Comparison of ENCODE assay signal across 1 cellular context in the genomic region with DNA sequence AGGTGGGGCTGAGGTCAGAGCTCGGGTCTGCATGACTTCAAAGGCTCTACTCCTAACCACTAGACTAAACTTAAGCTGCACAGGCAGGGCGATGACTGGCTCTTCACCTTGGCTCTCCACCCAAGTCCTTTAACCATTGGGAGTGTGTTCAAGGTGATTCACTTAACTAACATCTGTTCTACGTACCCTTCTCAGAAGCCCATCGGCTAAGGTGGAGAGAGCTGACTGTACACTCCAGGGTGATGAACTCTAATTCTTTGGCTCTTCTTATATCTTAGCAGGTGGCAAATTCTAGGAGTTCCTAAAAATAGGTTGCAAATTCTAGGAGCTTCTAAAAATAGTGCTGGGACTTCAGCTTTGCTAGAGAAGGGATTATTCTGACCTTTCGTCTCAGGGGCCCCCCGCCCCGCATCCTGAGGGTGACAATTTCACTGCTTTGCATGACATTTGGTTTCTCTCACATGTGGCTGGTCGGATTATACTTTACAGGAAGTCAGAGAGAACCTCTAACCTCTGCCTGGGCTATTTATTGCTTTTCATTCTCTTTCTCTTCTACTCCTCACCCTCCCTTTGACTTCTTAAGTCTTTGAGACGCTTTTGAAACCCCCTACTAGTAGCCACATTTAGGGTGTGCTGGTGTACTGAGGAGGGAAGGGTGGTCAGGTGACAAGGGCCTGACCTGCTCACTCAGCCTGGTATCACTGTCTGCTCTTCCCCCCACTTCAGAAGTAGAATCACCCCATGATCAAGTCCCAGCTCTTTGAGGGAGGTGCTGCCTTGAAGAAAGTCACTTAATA.
TF ChIP-seq lines count a peak whose summit lies in the region.

No MANE protein-coding gene starts in this region.

TF ChIP-seq in K562, 482 proteins besides CTCF, POLR2A, EP300 and RAD21 (continued from another document):
- TF ChIP-seq, protein P1, sequence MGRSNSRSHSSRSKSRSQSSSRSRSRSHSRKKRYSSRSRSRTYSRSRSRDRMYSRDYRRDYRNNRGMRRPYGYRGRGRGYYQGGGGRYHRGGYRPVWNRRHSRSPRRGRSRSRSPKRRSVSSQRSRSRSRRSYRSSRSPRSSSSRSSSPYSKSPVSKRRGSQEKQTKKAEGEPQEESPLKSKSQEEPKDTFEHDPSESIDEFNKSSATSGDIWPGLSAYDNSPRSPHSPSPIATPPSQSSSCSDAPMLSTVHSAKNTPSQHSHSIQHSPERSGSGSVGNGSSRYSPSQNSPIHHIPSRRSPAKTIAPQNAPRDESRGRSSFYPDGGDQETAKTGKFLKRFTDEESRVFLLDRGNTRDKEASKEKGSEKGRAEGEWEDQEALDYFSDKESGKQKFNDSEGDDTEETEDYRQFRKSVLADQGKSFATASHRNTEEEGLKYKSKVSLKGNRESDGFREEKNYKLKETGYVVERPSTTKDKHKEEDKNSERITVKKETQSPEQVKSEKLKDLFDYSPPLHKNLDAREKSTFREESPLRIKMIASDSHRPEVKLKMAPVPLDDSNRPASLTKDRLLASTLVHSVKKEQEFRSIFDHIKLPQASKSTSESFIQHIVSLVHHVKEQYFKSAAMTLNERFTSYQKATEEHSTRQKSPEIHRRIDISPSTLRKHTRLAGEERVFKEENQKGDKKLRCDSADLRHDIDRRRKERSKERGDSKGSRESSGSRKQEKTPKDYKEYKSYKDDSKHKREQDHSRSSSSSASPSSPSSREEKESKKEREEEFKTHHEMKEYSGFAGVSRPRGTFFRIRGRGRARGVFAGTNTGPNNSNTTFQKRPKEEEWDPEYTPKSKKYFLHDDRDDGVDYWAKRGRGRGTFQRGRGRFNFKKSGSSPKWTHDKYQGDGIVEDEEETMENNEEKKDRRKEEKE (IDR thresholded peaks at IDR 0.05; ENCODE audit: borderline replicate concordance in 1 of 2, control insufficient read depth in 1 of 2, low read depth in 2 of 2, low read length in 1 of 2): no peak
- TF ChIP-seq, protein P2, sequence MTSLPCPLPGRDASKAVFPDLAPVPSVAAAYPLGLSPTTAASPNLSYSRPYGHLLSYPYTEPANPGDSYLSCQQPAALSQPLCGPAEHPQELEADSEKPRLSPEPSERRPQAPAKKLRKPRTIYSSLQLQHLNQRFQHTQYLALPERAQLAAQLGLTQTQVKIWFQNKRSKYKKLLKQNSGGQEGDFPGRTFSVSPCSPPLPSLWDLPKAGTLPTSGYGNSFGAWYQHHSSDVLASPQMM (CRISPR knock-in tag; IDR thresholded peaks at IDR 0.05): no peak
- TF ChIP-seq MEF2A (IDR thresholded peaks at IDR 0.05; ENCODE audit: control insufficient read depth, low read depth, low read length): peak; percentile 82; the same call in 1 of the 2 replicates
- TF ChIP-seq, protein P3, sequence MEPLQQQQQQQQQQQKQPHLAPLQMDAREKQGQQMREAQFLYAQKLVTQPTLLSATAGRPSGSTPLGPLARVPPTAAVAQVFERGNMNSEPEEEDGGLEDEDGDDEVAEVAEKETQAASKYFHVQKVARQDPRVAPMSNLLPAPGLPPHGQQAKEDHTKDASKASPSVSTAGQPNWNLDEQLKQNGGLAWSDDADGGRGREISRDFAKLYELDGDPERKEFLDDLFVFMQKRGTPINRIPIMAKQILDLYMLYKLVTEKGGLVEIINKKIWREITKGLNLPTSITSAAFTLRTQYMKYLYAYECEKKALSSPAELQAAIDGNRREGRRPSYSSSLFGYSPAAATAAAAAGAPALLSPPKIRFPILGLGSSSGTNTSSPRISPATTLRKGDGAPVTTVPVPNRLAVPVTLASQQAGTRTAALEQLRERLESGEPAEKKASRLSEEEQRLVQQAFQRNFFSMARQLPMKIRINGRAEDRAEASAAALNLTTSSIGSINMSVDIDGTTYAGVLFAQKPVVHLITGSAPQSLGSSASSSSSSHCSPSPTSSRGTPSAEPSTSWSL (CRISPR knock-in tag; IDR thresholded peaks at IDR 0.05; ENCODE audit: borderline replicate concordance): no peak
- peak; percentile 59 for TF ChIP-seq MEF2D (tag; conservative IDR thresholded peaks at IDR 0.05; ENCODE audit: low read depth)
TF ChIP-seq in K562: peak in this region for 9.
